Comparison of ENCODE assay signal across 1 cellular context in genomic region chr10:120015064-120015463, GRCh38.
A peak's percentile ranks its signal among the peaks of the same experiment; 100 is the strongest.
TF ChIP-seq lines count a peak whose summit lies in the region.

No MANE protein-coding gene starts in this region.

TF ChIP-seq in HCT116, 20 proteins besides CTCF, POLR2A, EP300 and RAD21:
- TF ChIP-seq SIN3A (IDR thresholded peaks at IDR 0.05; ENCODE audit: low read depth) (no peak), POLR2AphosphoS5 (IDR thresholded peaks at IDR 0.05; ENCODE audit: low read depth, low read length) (no peak), EZH2phosphoT487 (IDR thresholded peaks at IDR 0.05; ENCODE audit: borderline replicate concordance) (peak; percentile 60; the same call in 1 of the 2 replicates)
- TF ChIP-seq, protein P1, sequence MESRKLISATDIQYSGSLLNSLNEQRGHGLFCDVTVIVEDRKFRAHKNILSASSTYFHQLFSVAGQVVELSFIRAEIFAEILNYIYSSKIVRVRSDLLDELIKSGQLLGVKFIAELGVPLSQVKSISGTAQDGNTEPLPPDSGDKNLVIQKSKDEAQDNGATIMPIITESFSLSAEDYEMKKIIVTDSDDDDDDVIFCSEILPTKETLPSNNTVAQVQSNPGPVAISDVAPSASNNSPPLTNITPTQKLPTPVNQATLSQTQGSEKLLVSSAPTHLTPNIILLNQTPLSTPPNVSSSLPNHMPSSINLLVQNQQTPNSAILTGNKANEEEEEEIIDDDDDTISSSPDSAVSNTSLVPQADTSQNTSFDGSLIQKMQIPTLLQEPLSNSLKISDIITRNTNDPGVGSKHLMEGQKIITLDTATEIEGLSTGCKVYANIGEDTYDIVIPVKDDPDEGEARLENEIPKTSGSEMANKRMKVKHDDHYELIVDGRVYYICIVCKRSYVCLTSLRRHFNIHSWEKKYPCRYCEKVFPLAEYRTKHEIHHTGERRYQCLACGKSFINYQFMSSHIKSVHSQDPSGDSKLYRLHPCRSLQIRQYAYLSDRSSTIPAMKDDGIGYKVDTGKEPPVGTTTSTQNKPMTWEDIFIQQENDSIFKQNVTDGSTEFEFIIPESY (IDR thresholded peaks at IDR 0.05; ENCODE audit: extremely low read depth, insufficient replicate concordance, low read length) = no peak
